Comparison of ENCODE assay signal across 18 cellular contexts in the genomic region with DNA sequence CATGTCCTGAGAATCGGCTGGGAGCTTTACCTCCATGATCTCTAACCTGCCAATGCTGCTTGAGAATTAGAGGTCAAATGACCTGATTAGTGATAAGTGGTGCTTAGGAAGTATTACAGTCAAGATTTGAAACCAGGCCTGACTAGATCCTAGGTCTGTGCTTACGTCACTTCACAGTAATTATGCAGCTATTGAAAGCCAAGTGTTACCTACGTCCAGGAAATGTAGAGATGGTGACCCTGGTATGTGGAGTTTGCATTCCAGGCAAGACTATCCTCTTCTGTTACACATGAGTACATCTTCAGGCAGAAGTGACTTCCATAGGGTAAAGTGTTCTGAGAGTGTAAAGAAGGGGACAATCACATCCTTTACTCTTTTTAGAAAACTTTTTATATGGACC.
DNase-seq lines count a peak whose midpoint lies in the region; TF ChIP-seq lines count a peak whose summit lies in the region.
"Had no signal": no experiment of that assay in that cellular context is flagged by ENCODE, and none has a peak within 500 bp of the region (broad histone marks: within the 10 kb centered on the region; RNA-seq: fewer than 3 reads in every experiment).

No MANE protein-coding gene starts in this region.

- DNase-seq in NCI-H82 (lab: John Stamatoyannopoulos, UW): peak; percentile 7
- DNase-seq in NCI-H82 treated with DMSO at 0.1 percent for 48 hours (lab: John Stamatoyannopoulos, UW; ENCODE audit: unreplicated experiment): no peak
- peak; percentile 25 for DNase-seq in glomerular visceral epithelial cell (ENCODE audit: extremely low spot score)
- peak; percentile 20 for DNase-seq in left kidney (ENCODE audit: low read depth, low spot score)
- DNase-seq in retinal pigment epithelial cell (ENCODE audit: low read depth): peak; percentile 11
- no peak for DNase-seq in NCI-H1436 (lab: John Stamatoyannopoulos, UW)
- no peak for DNase-seq in RPMI8226
- DNase-seq in H4 (ENCODE audit: low spot score): no peak
- DNase-seq: AML-193; Caco-2; CD4-positive, alpha-beta T cell; DND-41; EL; GM23248; H7; HFFc6 had no signal

- TF ChIP-seq CTCF in retinal pigment epithelial cell (conservative IDR thresholded peaks at IDR 0.05; ENCODE audit: low read depth, low read length): no peak

- H3K4me3 ChIP-seq in retinal pigment epithelial cell (ENCODE audit: low read length): no peak overlapping the region
- H3K4me3 ChIP-seq: A549, GM12878, GM23248 had no signal

Comparison
In these comparisons a context has a peak if more than half of its experiments do, and no peak if none do; other contexts are left out.
1. DNase-seq: peak in NCI-H82 (single experiment), glomerular visceral epithelial cell (single experiment), left kidney (single experiment) and retinal pigment epithelial cell (single experiment); none in NCI-H82 treated with DMSO at 0.1 percent for 48 hours (single experiment), NCI-H1436 (single experiment), RPMI8226 (single experiment) and H4 (single experiment).